Comparison of ENCODE assay signal across 35 cellular contexts in genomic region chr20:33865761-33866160, GRCh38.
"Had no signal": no experiment of that assay in that cellular context is flagged by ENCODE, and none has a peak within 500 bp of the region (broad histone marks: within the 10 kb centered on the region; RNA-seq: fewer than 3 reads in every experiment).

No MANE protein-coding gene starts in this region.

- H3K9me3 ChIP-seq: MG63 had no signal

- H3K4me3 ChIP-seq: MG63 had no signal

- H3K9ac ChIP-seq: KMS-11 had no signal

- H3K4me2 ChIP-seq: KMS-11 had no signal

- DNase-seq: Karpas-422, Kasumi-1, KBM-7, KG1, MG63, MM.1S, MV-4-11, NCI-H1048, NCI-H1092, NCI-H1092 treated with DMSO at 0.1 percent for 48 hours, NCI-H1105, NCI-H1105 treated with DMSO at 0.1 percent for 48 hours, NCI-H1417, NCI-H1417 treated with DMSO at 0.1 percent for 48 hours, NCI-H1436, NCI-H1436 treated with DMSO at 0.1 percent for 48 hours, NCI-H146, NCI-H1694, NCI-H1694 treated with DMSO at 0.1 percent for 48 hours, NCI-H187, NCI-H187 treated with DMSO at 0.1 percent for 48 hours, NCI-H1930, NCI-H2029, NCI-H2029 treated with DMSO at 0.1 percent for 48 hours, NCI-H2081, NCI-H2081 treated with DMSO at 0.1 percent for 48 hours, NCI-H2107, NCI-H2171, NCI-H2171 treated with DMSO at 0.1 percent for 48 hours, NCI-H2227 treated with DMSO at 0.1 percent for 48 hours, NCI-H226, NCI-H345, NCI-H446, NCI-H446 treated with DMSO at 0.1 percent for 48 hours had no signal

- H3K27me3 ChIP-seq: MG63 had no signal

- H3K27ac ChIP-seq: KMS-11 had no signal

- H3K36me3 ChIP-seq: MG63 had no signal
